In genomic region chr14:79426103-79426755, GRCh38 we compare ENCODE assay signal across 19 cellular contexts.
DNase-seq lines count a peak whose midpoint lies in the region; ATAC-seq and TF ChIP-seq lines count a peak whose summit lies in the region.
"Had no signal": no experiment of that assay in that cellular context is flagged by ENCODE, and none has a peak within 500 bp of the region (broad histone marks: within the 10 kb centered on the region; RNA-seq: fewer than 3 reads in every experiment).

No MANE protein-coding gene starts in this region.

- no peak overlapping the region for H3K9ac ChIP-seq in liver (ENCODE audit: low read depth in 1 of 2, low read length in 2 of 2)
- H3K9ac ChIP-seq: BLaER1 treated with 17β-estradiol and CSF1 and Interleukin-3, amounts not matched to agents 10 nM and 100 nM had no signal

- H3K27ac ChIP-seq in liver (ENCODE audit: low read depth in 1 of 2, low read length in 2 of 2) (no peak overlapping the region), thyroid gland (no peak overlapping the region)
- H3K27ac ChIP-seq: A549; BLaER1 treated with 17β-estradiol and CSF1 and Interleukin-3, amounts not matched to agents 10 nM and 100 nM; SJSA1 had no signal

- peak; percentile 36 for DNase-seq in NCI-H345 (lab: John Stamatoyannopoulos, UW)
- DNase-seq in NCI-H345 treated with DMSO at 0.1 percent for 48 hours (lab: John Stamatoyannopoulos, UW; ENCODE audit: unreplicated experiment) = no peak
- DNase-seq in NCI-H2171 treated with DMSO at 0.1 percent for 48 hours (lab: John Stamatoyannopoulos, UW) = peak; percentile 79
- no peak for DNase-seq in thyroid gland
- DNase-seq in activated CD4-positive, CD25-positive, alpha-beta regulatory T cell treated with anti-CD3 and anti-CD28 coated beads, Interleukin-2, amount 50 U/mL, for 72 hours = no peak
- DNase-seq in activated T-cell treated with anti-CD3 and anti-CD28 coated beads, Interleukin-2, amount 50 U/mL, for 1 hour = no peak
- DNase-seq: CD8-positive, alpha-beta memory T cell; EL; GOT3; MG63; NCI-H1105; NCI-H2029 treated with DMSO at 0.1 percent for 48 hours; NCI-H446; SW 1271 had no signal

- no peaks in the 10 kb centered on the region for H3K9me3 ChIP-seq in liver (ENCODE audit: control insufficient read depth in 4 of 4, low read length in 3 of 4)
- no peaks in the 10 kb centered on the region for H3K9me3 ChIP-seq in thyroid gland
- H3K9me3 ChIP-seq: A549; BLaER1 treated with 17β-estradiol and CSF1 and Interleukin-3, amounts not matched to agents 10 nM and 100 nM; MG63; SJSA1 had no signal

- H3K4me1 ChIP-seq in liver (ENCODE audit: control insufficient read depth in 4 of 4, insufficient read depth in 4 of 4, low read length in 3 of 4) = peaks cover 2 to 14% (median 4%) of the 10 kb centered on the region in 4 donors
- no peaks in the 10 kb centered on the region for H3K4me1 ChIP-seq in thyroid gland
- H3K4me1 ChIP-seq: A549; BLaER1 treated with 17β-estradiol and CSF1 and Interleukin-3, amounts not matched to agents 10 nM and 100 nM; SJSA1 had no signal

- no peak for TF ChIP-seq RAD21 in liver (IDR thresholded peaks at IDR 0.05)

- intact Hi-C loops in thyroid gland (cut with DNase I) = no loop called here

- no peak for TF ChIP-seq POLR2A in thyroid gland (IDR thresholded peaks at IDR 0.05)

- ATAC-seq in HG02798 (IDR thresholded peaks at IDR 0.05; ENCODE audit: poor library complexity, unreplicated experiment) = no peak
- ATAC-seq: A549 had no signal

- WGBS in liver = 39% methylated on average over 4 of the region's 4 CpGs
- 79 to 80% methylated on average over 4 of the region's 4 CpGs for WGBS in thyroid gland, 2 donors

- H3K4me3 ChIP-seq in liver (ENCODE audit: low read depth in 1 of 3, low read length in 3 of 3) (no peak overlapping the region), thyroid gland (replicated peaks in 1 of 3) (no peak overlapping the region)
- H3K4me3 ChIP-seq: A549; BLaER1 treated with 17β-estradiol and CSF1 and Interleukin-3, amounts not matched to agents 10 nM and 100 nM; MG63; SJSA1 had no signal

- H3K27me3 ChIP-seq in liver (ENCODE audit: control insufficient read depth in 4 of 4, insufficient read depth in 4 of 4, low read length in 3 of 4) (no peaks in the 10 kb centered on the region), thyroid gland (no peaks in the 10 kb centered on the region)
- H3K27me3 ChIP-seq: BLaER1 treated with 17β-estradiol and CSF1 and Interleukin-3, amounts not matched to agents 10 nM and 100 nM; MG63; SJSA1 had no signal

- H3K36me3 ChIP-seq in liver (ENCODE audit: control insufficient read depth in 4 of 4, insufficient read depth in 3 of 4, low read depth in 1 of 4, low read length in 3 of 4) = no peaks in the 10 kb centered on the region
- H3K36me3 ChIP-seq in thyroid gland = no peaks in the 10 kb centered on the region
- H3K36me3 ChIP-seq: BLaER1 treated with 17β-estradiol and CSF1 and Interleukin-3, amounts not matched to agents 10 nM and 100 nM; MG63; SJSA1 had no signal

- TF ChIP-seq CTCF in liver (IDR thresholded peaks at IDR 0.05; ENCODE audit: low read depth, low read length, missing input control) = no peak
- TF ChIP-seq CTCF in thyroid gland (IDR thresholded peaks at IDR 0.05) = no peak

TF ChIP-seq in liver, 16 proteins besides CTCF, POLR2A, EP300 and RAD21:
- TF ChIP-seq HNF4A (conservative IDR thresholded peaks at IDR 0.05) = peak; percentile 63 to 80
- peak; percentile 74 for TF ChIP-seq FOXA1 (IDR thresholded peaks at IDR 0.05)
- TF ChIP-seq RXRA (IDR thresholded peaks at IDR 0.05) = peak in 1 of 2 donors; percentile 19
- peak; percentile 26 for TF ChIP-seq YY1 (IDR thresholded peaks at IDR 0.05)
- no peak for TF ChIP-seq NR2F2 (IDR thresholded peaks at IDR 0.05)
- no peak for TF ChIP-seq MAX (IDR thresholded peaks at IDR 0.05)
- TF ChIP-seq ATF3 (IDR thresholded peaks at IDR 0.05) = no peak
- peak; percentile 62 for TF ChIP-seq FOXA2 (IDR thresholded peaks at IDR 0.05)
- no peak for TF ChIP-seq GABPA (IDR thresholded peaks at IDR 0.05 in 1 of 2, conservative IDR thresholded peaks at IDR 0.05 in 1 of 2)
- TF ChIP-seq EGR1 (IDR thresholded peaks at IDR 0.05; ENCODE audit: low read depth in 2 of 2) = no peak
- no peak for TF ChIP-seq ZBTB33 (IDR thresholded peaks at IDR 0.05)
- no peak for TF ChIP-seq REST (IDR thresholded peaks at IDR 0.05)
- peak; percentile 54 for TF ChIP-seq SP1 (IDR thresholded peaks at IDR 0.05)
- no peak for TF ChIP-seq TAF1 (conservative IDR thresholded peaks at IDR 0.05)
- no peak for TF ChIP-seq JUND (IDR thresholded peaks at IDR 0.05)
- TF ChIP-seq HNF4G (IDR thresholded peaks at IDR 0.05) = peak; percentile 67

Comparison
In these comparisons a context has a peak if more than half of its experiments do, and no peak if none do; other contexts are left out.
1. DNase-seq: peak in NCI-H345 (single experiment) and NCI-H2171 treated with DMSO at 0.1 percent for 48 hours (single experiment); none in NCI-H345 treated with DMSO at 0.1 percent for 48 hours (single experiment), thyroid gland (0 of 2), activated CD4-positive, CD25-positive, alpha-beta regulatory T cell treated with anti-CD3 and anti-CD28 coated beads, Interleukin-2, amount 50 U/mL, for 72 hours (single experiment) and activated T-cell treated with anti-CD3 and anti-CD28 coated beads, Interleukin-2, amount 50 U/mL, for 1 hour (single experiment).